ENCODE assay signal across 10 cellular contexts in genomic region chr6:7691675-7692452, GRCh38. TPM values are rescaled to one million over a fixed set of nuclear protein-coding genes. Genes with fewer than 3 reads are reported as not detected.
DNase-seq lines count a peak whose midpoint lies in the region; ATAC-seq and TF ChIP-seq lines count a peak whose summit lies in the region.
"Had no signal": no experiment of that assay in that cellular context is flagged by ENCODE, and none has a peak within 500 bp of the region (broad histone marks: within the 10 kb centered on the region; RNA-seq: fewer than 3 reads in every experiment).

No MANE protein-coding gene starts in this region.

- H3K27ac Mint-ChIP-seq in activated CD4-positive, alpha-beta memory T cell treated with anti-CD3 and anti-CD28 coated beads for 36 hours, result no peak overlapping the region
- H3K27ac Mint-ChIP-seq in activated CD4-positive, alpha-beta memory T cell treated with anti-CD3 and anti-CD28 coated beads, Interleukin-2, amount 10 ng/mL, durations not matched to agents 7 days and 5 days, result no peak overlapping the region
- H3K27ac Mint-ChIP-seq: B cell had no signal

- H3K36me3 Mint-ChIP-seq in activated CD4-positive, alpha-beta memory T cell treated with anti-CD3 and anti-CD28 coated beads for 36 hours, result no peaks in the 10 kb centered on the region
- no peaks in the 10 kb centered on the region for H3K36me3 Mint-ChIP-seq in activated CD4-positive, alpha-beta memory T cell treated with anti-CD3 and anti-CD28 coated beads, Interleukin-2, amount 10 ng/mL, durations not matched to agents 7 days and 5 days (ENCODE audit: low read depth)

- 56 to 58% methylated on average over 19 to 21 of the region's 21 CpGs for whole genome bisulfite sequencing in testis, 2 donors

- POLR2A ChIA-PET in activated CD4-positive, alpha-beta memory T cell treated with anti-CD3 and anti-CD28 coated beads for 36 hours (lab: Charles Lee), result no interaction called here
- POLR2A ChIA-PET in activated CD4-positive, alpha-beta memory T cell treated with anti-CD3 and anti-CD28 coated beads, Interleukin-2, amount 10 ng/mL, durations not matched to agents 7 days and 5 days (lab: Charles Lee), result no interaction called here

- no peak overlapping the region for H3K4me3 Mint-ChIP-seq in activated CD4-positive, alpha-beta memory T cell treated with anti-CD3 and anti-CD28 coated beads for 36 hours
- no peak overlapping the region for H3K4me3 Mint-ChIP-seq in activated CD4-positive, alpha-beta memory T cell treated with anti-CD3 and anti-CD28 coated beads, Interleukin-2, amount 10 ng/mL, durations not matched to agents 7 days and 5 days
- H3K4me3 Mint-ChIP-seq: B cell had no signal

- H3K36me3 ChIP-seq in SJSA1 (no peaks in the 10 kb centered on the region), testis (ENCODE audit: low read depth, missing control alignments) (no peaks in the 10 kb centered on the region)

- peaks cover 14% of the 10 kb centered on the region for H3K27me3 Mint-ChIP-seq in activated CD4-positive, alpha-beta memory T cell treated with anti-CD3 and anti-CD28 coated beads for 36 hours
- H3K27me3 Mint-ChIP-seq in activated CD4-positive, alpha-beta memory T cell treated with anti-CD3 and anti-CD28 coated beads, Interleukin-2, amount 10 ng/mL, durations not matched to agents 7 days and 5 days, result peaks cover 14% of the 10 kb centered on the region

- CTCF ChIA-PET in activated CD4-positive, alpha-beta memory T cell treated with anti-CD3 and anti-CD28 coated beads for 36 hours (lab: Charles Lee), result no interaction called here
- CTCF ChIA-PET in activated CD4-positive, alpha-beta memory T cell treated with anti-CD3 and anti-CD28 coated beads, Interleukin-2, amount 10 ng/mL, durations not matched to agents 7 days and 5 days (lab: Charles Lee), result no interaction called here

- intact Hi-C loops in activated CD4-positive, alpha-beta memory T cell treated with anti-CD3 and anti-CD28 coated beads for 36 hours (cut with micrococcal nuclease), result no loop called here
- intact Hi-C loops in testis (cut with DNase I; ENCODE audit: low total_unique reads), result no loop called here

- DNase-seq in activated CD4-positive, alpha-beta memory T cell treated with anti-CD3 and anti-CD28 coated beads for 36 hours, result peak; percentile 12
- no peak for DNase-seq in activated CD4-positive, alpha-beta memory T cell treated with anti-CD3 and anti-CD28 coated beads, Interleukin-2, amount 10 ng/mL, durations not matched to agents 7 days and 5 days
- peak; percentile 68 to 78 for DNase-seq in SJSA1 (ENCODE audit: low read depth in 1 of 2, low spot score in 2 of 2)
- peak; percentile 23 for DNase-seq in foreskin melanocyte
- DNase-seq in stimulated activated naive CD8-positive, alpha-beta T cell treated with anti-CD3 and anti-CD28 coated beads, Interleukin-15, Interleukin-2, amounts not matched to agents 100 U/mL and 50 U/mL, for 24 hours, result peak; percentile 29
- no peak for DNase-seq in putamen (ENCODE audit: low spot score)
- DNase-seq in testis, result no peak
- no peak for DNase-seq in KG1 (lab: John Stamatoyannopoulos, UW)
- DNase-seq: NCI-H82 had no signal

- no peaks in the 10 kb centered on the region for H3K9me3 Mint-ChIP-seq in activated CD4-positive, alpha-beta memory T cell treated with anti-CD3 and anti-CD28 coated beads for 36 hours
- no peaks in the 10 kb centered on the region for H3K9me3 Mint-ChIP-seq in activated CD4-positive, alpha-beta memory T cell treated with anti-CD3 and anti-CD28 coated beads, Interleukin-2, amount 10 ng/mL, durations not matched to agents 7 days and 5 days

- H3K9me3 ChIP-seq in SJSA1 (replicated peaks) (no peaks in the 10 kb centered on the region), testis (no peaks in the 10 kb centered on the region)

- H3K27ac ChIP-seq in SJSA1 (peak overlapping the region; percentile 36), testis (no peak overlapping the region)

- H3K4me1 ChIP-seq in SJSA1 (replicated peaks), result peaks cover 11% of the 10 kb centered on the region
- no peaks in the 10 kb centered on the region for H3K4me1 ChIP-seq in testis

- TF ChIP-seq POLR2A in testis (IDR thresholded peaks at IDR 0.05), result no peak

- H3K4me3 ChIP-seq in SJSA1 (peak overlapping the region; percentile 4; the same call in 1 of the 2 replicates), testis (no peak overlapping the region)

- no peaks in the 10 kb centered on the region for H3K4me1 Mint-ChIP-seq in activated CD4-positive, alpha-beta memory T cell treated with anti-CD3 and anti-CD28 coated beads for 36 hours (ENCODE audit: low read depth)
- no peaks in the 10 kb centered on the region for H3K4me1 Mint-ChIP-seq in activated CD4-positive, alpha-beta memory T cell treated with anti-CD3 and anti-CD28 coated beads, Interleukin-2, amount 10 ng/mL, durations not matched to agents 7 days and 5 days
- H3K4me1 Mint-ChIP-seq: B cell had no signal

- no peak for TF ChIP-seq CTCF in testis (IDR thresholded peaks at IDR 0.05)

- H3K27me3 ChIP-seq in SJSA1 (replicated peaks) (no peaks in the 10 kb centered on the region), testis (no peaks in the 10 kb centered on the region)

- ATAC-seq in stimulated activated naive CD8-positive, alpha-beta T cell treated with anti-CD3 and anti-CD28 coated beads, Interleukin-15, Interleukin-2, amounts not matched to agents 100 U/mL and 50 U/mL, for 24 hours, result peak; percentile 64

RNA-seq across cellular contexts. Expression of gene BMP6, which starts 34.0 kb away (rescaled TPM):
- total RNA-seq in activated CD4-positive, alpha-beta memory T cell treated with anti-CD3 and anti-CD28 coated beads for 36 hours, result under 1 TPM; 0.40 to 0.46 TPM
- not detected for total RNA-seq in activated CD4-positive, alpha-beta memory T cell treated with anti-CD3 and anti-CD28 coated beads, Interleukin-2, amount 10 ng/mL, durations not matched to agents 7 days and 5 days
- total RNA-seq in SJSA1 (2014; rRNA removed; shearing (Covaris generic)), result 1.4 and 1.7 TPM in 2 replicates
- 10 to 100 TPM; 11.4 to 13.6 TPM for total RNA-seq in testis
- 6.2 TPM for polyA plus RNA-seq in testis (ENCODE audit: insufficient read depth, low read depth, low replicate concordance)

Comparison
In these comparisons a context has a peak if more than half of its experiments do, and no peak if none do; other contexts are left out.
1. DNase-seq: peak in activated CD4-positive, alpha-beta memory T cell treated with anti-CD3 and anti-CD28 coated beads for 36 hours (single experiment), SJSA1 (2 of 2), foreskin melanocyte (single experiment) and stimulated activated naive CD8-positive, alpha-beta T cell treated with anti-CD3 and anti-CD28 coated beads, Interleukin-15, Interleukin-2, amounts not matched to agents 100 U/mL and 50 U/mL, for 24 hours (single experiment); none in activated CD4-positive, alpha-beta memory T cell treated with anti-CD3 and anti-CD28 coated beads, Interleukin-2, amount 10 ng/mL, durations not matched to agents 7 days and 5 days (single experiment), putamen (single experiment), testis (single experiment) and KG1 (single experiment).